In the genomic region with DNA sequence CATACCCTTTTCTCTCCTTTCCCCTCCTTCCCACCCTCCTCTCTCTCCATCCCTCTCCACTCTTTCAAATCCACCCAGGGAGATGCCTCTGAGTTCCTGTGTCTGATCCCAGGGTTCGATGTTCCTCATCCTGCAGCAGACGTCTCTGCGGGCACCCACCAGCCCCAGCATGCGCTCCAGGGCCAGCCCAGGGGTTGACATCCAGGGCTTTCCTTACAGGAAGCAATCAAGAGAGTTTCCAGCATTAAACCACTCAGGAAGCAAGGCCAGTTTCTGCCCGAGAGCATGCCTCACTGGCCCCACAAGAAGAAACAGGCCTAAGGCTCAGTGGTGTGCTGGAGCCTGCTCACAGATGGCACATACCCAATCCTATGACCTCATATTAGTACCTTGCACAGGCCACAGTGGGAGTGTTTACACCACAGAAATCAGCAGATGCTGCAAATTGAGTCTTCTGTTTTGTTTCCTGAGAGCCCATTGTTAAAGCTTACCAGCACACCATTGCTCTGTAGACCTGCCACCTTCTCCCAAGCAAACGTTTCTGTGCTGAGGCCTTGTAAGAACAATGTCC, we compare ENCODE assay signal across 1 cellular context.
TF ChIP-seq lines count a peak whose summit lies in the region.

No MANE protein-coding gene starts in this region.

TF ChIP-seq in IMR-90, 13 proteins besides CTCF, POLR2A, EP300 and RAD21 (continued from another document):
- TF ChIP-seq USF2 (IDR thresholded peaks at IDR 0.05; ENCODE audit: low read depth, low read length) (no peak), CHD1 (IDR thresholded peaks at IDR 0.05; ENCODE audit: low read depth, low read length) (no peak), ELK1 (IDR thresholded peaks at IDR 0.05; ENCODE audit: borderline replicate concordance, low read depth, low read length) (no peak), FOS (IDR thresholded peaks at IDR 0.05; ENCODE audit: low read depth, low read length) (no peak)
